In genomic region chr3:101825904-101826445, GRCh38 we compare ENCODE assay signal across 1 cellular context.
TF ChIP-seq lines count a peak whose summit lies in the region.

No MANE protein-coding gene starts in this region.

TF ChIP-seq in GM23338, 12 proteins besides CTCF, POLR2A, EP300 and RAD21 (continued from another document):
- no peak for TF ChIP-seq ZNF462 (CRISPR knock-in tag; IDR thresholded peaks at IDR 0.05)
